In the genomic region with DNA sequence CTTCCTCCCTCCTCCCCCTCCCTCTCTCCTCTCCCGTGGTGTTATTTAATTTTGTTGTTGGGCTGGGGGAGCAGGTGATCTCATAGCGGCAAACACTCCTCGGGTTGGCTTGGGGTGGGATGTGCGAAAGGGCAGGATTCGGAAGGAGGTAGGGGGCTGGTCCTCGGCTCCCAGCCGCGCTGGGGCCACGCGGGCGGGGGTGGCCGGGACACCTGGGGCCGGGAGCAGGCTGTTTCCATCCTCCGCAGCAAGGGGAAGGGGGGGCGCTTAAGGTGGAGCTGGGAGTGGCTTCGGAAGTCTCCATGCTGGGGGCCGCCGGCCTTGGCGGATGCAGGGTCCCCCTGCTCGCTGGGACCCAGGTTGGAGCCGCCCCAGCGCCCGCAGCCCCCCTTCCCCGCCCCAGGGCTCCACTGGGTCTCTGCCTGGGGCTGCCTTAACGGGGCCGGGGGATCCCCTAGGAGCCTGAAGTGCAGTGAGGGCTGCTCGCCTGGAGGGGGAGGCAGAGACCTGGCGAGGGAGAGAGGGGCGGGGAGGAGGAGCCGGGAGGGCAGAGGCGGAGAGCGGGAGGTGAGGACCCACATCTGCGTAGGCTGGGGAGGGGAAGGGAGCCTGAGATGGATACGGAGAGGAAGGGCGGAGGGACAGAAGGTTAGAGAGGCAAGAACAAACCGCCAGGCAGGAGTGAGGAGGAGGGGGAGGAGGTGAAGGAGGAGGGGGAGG, we compare ENCODE assay signal across 8 cellular contexts. TPM values are rescaled to one million over a fixed set of nuclear protein-coding genes. Genes with fewer than 3 reads are reported as not detected.
DNase-seq lines count a peak whose midpoint lies in the region; ATAC-seq, FAIRE-seq and TF ChIP-seq lines count a peak whose summit lies in the region.

No MANE protein-coding gene starts in this region.

- TF ChIP-seq CTCF in H1 (IDR thresholded peaks at IDR 0.05; ENCODE audit: control extremely low read depth in 1 of 3, insufficient read depth in 1 of 3, low read depth in 1 of 3, low read length in 3 of 3) = peak; percentile 81 to 96 (median 88)

- peak overlapping the region; percentile 78; the same call in 1 of the 2 replicates for H3K27ac ChIP-seq in H1 (ENCODE audit: low read depth, low read length)

- 0% methylated on average over 3 of the region's 36 CpGs; no CpG with 5 or more reads in 1 of the 2 experiments for WGBS in H1 (ENCODE audit: extremely low coverage in 1 of 2, insufficient coverage in 1 of 2, insufficient read length in 1 of 2, insufficient replicate concordance in 2 of 2, low coverage in 1 of 2, low lambda C conversion rate in 2 of 2, missing lambda C conversion rate in 1 of 2), 2 experiments

- H2BK20ac ChIP-seq in H1 (ENCODE audit: low read length) = no peak overlapping the region

- H4K5ac ChIP-seq in H1 (ENCODE audit: insufficient read length, low read depth, low read length) = peak overlapping the region; percentile 76

- TF ChIP-seq RAD21 in H1 (IDR thresholded peaks at IDR 0.05 in 1 of 2, conservative IDR thresholded peaks at IDR 0.05 in 1 of 2; ENCODE audit: low read depth in 2 of 2, low read length in 2 of 2) = peak; percentile 91 to 96

- no peak overlapping the region for H3K23ac ChIP-seq in H1 (ENCODE audit: insufficient read length)

- peaks cover 11% of the 10 kb centered on the region for H3K23me2 ChIP-seq in H1 (ENCODE audit: low read depth, low read length)

- peaks cover 0 to 11% of the 10 kb centered on the region in 2 experiments; a peak in 2 of 4 replicates for H3K79me2 ChIP-seq in H1 (ENCODE audit: control insufficient read depth in 1 of 2, insufficient read depth in 2 of 2, low read length in 2 of 2)

- TF ChIP-seq EP300 in H1 (IDR thresholded peaks at IDR 0.05; ENCODE audit: borderline replicate concordance in 1 of 2, low read depth in 2 of 2, low read length in 2 of 2) = peak in 1 of 2 experiments; percentile 52; a peak in 1 of 3 replicates

- H4K8ac ChIP-seq in H1 (ENCODE audit: extremely low read depth, insufficient read depth, low read length) = peak overlapping the region; percentile 63

- no peak overlapping the region for H3K14ac ChIP-seq in H1 (ENCODE audit: insufficient read length)

- H3K79me1 ChIP-seq in H1 (ENCODE audit: low read depth, low read length) = no peaks in the 10 kb centered on the region

- H2BK12ac ChIP-seq in H1 (ENCODE audit: low read depth, low read length) = peak overlapping the region; percentile 84; the same call in 1 of the 2 replicates

- H2BK5ac ChIP-seq in H1 (ENCODE audit: low read depth, low read length) = peak overlapping the region; percentile 99

- CTCF ChIA-PET in H1 (lab: Charles Lee; ENCODE audit: partially characterized antibody) = interaction anchor here (0.6 to 3.4 kb wide), 26 partner anchors 9 to 326 kb away, joined by 3 to 26 read pairs (median 4); a partner anchor contains a TSS

- H3K4me2 ChIP-seq in H1 (ENCODE audit: insufficient read depth in 1 of 2, low read depth in 2 of 2, low read length in 2 of 2) = peak overlapping the region; percentile 89 to 98

- H2BK15ac ChIP-seq in H1 (ENCODE audit: low read length) = 0 out of 2 replicates have a peak overlapping the region, but pooled peaks have one; percentile 99

- H4K91ac ChIP-seq in H1 (replicated peaks; ENCODE audit: insufficient read length, low read length) = peak overlapping the region; percentile 94

- FAIRE-seq in H1 (lab: Jason Lieb, UNC) = no peak

- H3K4ac ChIP-seq in H1 (replicated peaks; ENCODE audit: insufficient read length, low read depth, low read length) = peak overlapping the region; percentile 62

- peaks cover 0 to 7% (median 1%) of the 10 kb centered on the region in 4 experiments; a peak in 4 of 7 replicates for H3K4me1 ChIP-seq in H1 (replicated peaks in 1 of 4; ENCODE audit: control insufficient read depth in 3 of 4, insufficient read depth in 4 of 4, low read length in 3 of 4)

- no peaks in the 10 kb centered on the region for H3K36me3 ChIP-seq in H1 (ENCODE audit: control insufficient read depth in 2 of 4, insufficient read depth in 4 of 4, low read length in 3 of 4)

- peak overlapping the region; percentile 68 to 84 (median 82) for H3K4me3 ChIP-seq in H1 (ENCODE audit: extremely low read depth in 1 of 4, insufficient read depth in 2 of 4, low read depth in 3 of 4, low read length in 4 of 4)

- H3K27me3 ChIP-seq in H1 (replicated peaks in 1 of 4; ENCODE audit: control insufficient read depth in 3 of 4, extremely low read depth in 1 of 4, insufficient read depth in 3 of 4, low read length in 3 of 4) = no peaks in the 10 kb centered on the region

- POLR2A ChIA-PET in H1 (lab: Charles Lee; ENCODE audit: partially characterized antibody) = interaction anchor here (0.9 to 2.9 kb wide), 32 partner anchors 7 to 226 kb away, joined by 3 to 27 read pairs (median 5); a partner anchor contains a TSS

- H3K9me3 ChIP-seq in H1 (ENCODE audit: insufficient read depth in 2 of 2, low read depth in 1 of 2, low read length in 1 of 2) = 0 out of 4 replicates have a peak, but pooled peaks cover 0 to 3% of the 10 kb centered on the region in 2 experiments

- ATAC-seq in GM19452 (IDR thresholded peaks at IDR 0.05; ENCODE audit: unreplicated experiment) = peak; percentile 63

- H3K18ac ChIP-seq in H1 (ENCODE audit: extremely low read depth, low read length) = peak overlapping the region; percentile 63

- H2AK5ac ChIP-seq in H1 (ENCODE audit: low read depth, low read length) = peak overlapping the region; percentile 75; the same call in 1 of the 2 replicates

- TF ChIP-seq POLR2A in H1 (IDR thresholded peaks at IDR 0.05; ENCODE audit: control extremely low read depth in 1 of 2, low read depth in 2 of 2, low read length in 2 of 2) = 0 out of 3 replicates have a peak, but pooled peaks of 1 of the 2 experiments have one; percentile 22

- peak overlapping the region; percentile 75 for H3K56ac ChIP-seq in H1 (replicated peaks; ENCODE audit: insufficient read length, low read depth, low read length)

- H3K9ac ChIP-seq in H1 (replicated peaks in 1 of 4; ENCODE audit: extremely low read depth in 1 of 4, low read depth in 3 of 4, low read length in 3 of 4) = peak overlapping the region in 3 of 4 experiments; percentile 40 to 64 (median 43); a peak in 5 of 7 replicates

- DNase-seq in C1 segment of cervical spinal cord (lab: John Stamatoyannopoulos, UW) = peak; percentile 66 to 97 (median 92)
- peak; percentile 65 for DNase-seq in HT1080 (ENCODE audit: low read depth)
- DNase-seq in NOMO-1 treated with DMSO at 0.1 percent for 48 hours (lab: John Stamatoyannopoulos, UW; ENCODE audit: unreplicated experiment) = peak; percentile 86
- peak; percentile 78 to 94 (median 82) for DNase-seq in activated CD8-positive, alpha-beta memory T cell treated with anti-CD3 and anti-CD28 coated beads for 48 hours (ENCODE audit: low read depth in 2 of 3, low spot score in 2 of 3)
- DNase-seq in H1 (ENCODE audit: low read depth in 1 of 2, low spot score in 2 of 2) = peak; percentile 89 to 95
- DNase-seq in midbrain (lab: John Stamatoyannopoulos, UW) = peak; percentile 81
- peak; percentile 83 to 88 for DNase-seq in stimulated activated CD8-positive, alpha-beta memory T cell treated with anti-CD3 and anti-CD28 coated beads, Interleukin-15, amount 100 ng/mL, for 4 hours (ENCODE audit: low read depth in 2 of 2)

- no peaks in the 10 kb centered on the region for H4K20me1 ChIP-seq in H1 (replicated peaks in 1 of 2; ENCODE audit: control insufficient read depth in 1 of 2, insufficient read depth in 2 of 2, low read length in 2 of 2)

- H2AFZ ChIP-seq in H1 (ENCODE audit: low read length) = no peak overlapping the region

- no peak overlapping the region for H2BK120ac ChIP-seq in H1 (replicated peaks; ENCODE audit: low read depth, low read length)

RNA-seq across cellular contexts. Expression of a gene that starts 0.4 kb away (rescaled TPM):
- total RNA-seq in HT1080 (2014; rRNA removed; shearing (Covaris generic)) = 0.77 and 1.4 TPM in 2 replicates
- 0.59 and 0.69 TPM in 2 replicates for polyA plus RNA-seq in HT1080 (2015; cell fraction: cytosol; rRNA removed)
- polyA plus RNA-seq in HT1080 (2015; cell fraction: nucleus; rRNA removed) = 0.29 and 1.2 TPM in 2 replicates
- 51.7 and 53.0 TPM in 2 replicates for total RNA-seq in H1 (2021; fragmentation: NEBNext Ultra II Directional; extraction: Animal tissue kit (Norgen Biotek cat#: 25700))
- polyA plus RNA-seq in H1 (2011; rRNA removed) = 71.4 and 78.9 TPM in 2 replicates
- 62.3 TPM for polyA plus RNA-seq in H1 (2011; cell fraction: cytosol; rRNA removed)
- polyA plus RNA-seq in H1 (2011; cell fraction: nucleus; rRNA removed) = 77.1 TPM
- 78.7 to 120 TPM (median 114 TPM) in 4 replicates for polyA plus RNA-seq in H1 (2012, experiment 1 of 2)
- 89.3 TPM for polyA plus RNA-seq in H1 (2012, experiment 2 of 2)
- 127 TPM for polyA plus RNA-seq in H1 (2013, experiment 1 of 2)
- 134 TPM for polyA plus RNA-seq in H1 (2013, experiment 2 of 2)
- polyA minus RNA-seq in H1 (2011; rRNA and poly(A)+ RNA removed) = 18.5 and 21.1 TPM in 2 replicates
- 18.4 TPM for polyA minus RNA-seq in H1 (2011; cell fraction: cytosol; rRNA and poly(A)+ RNA removed)
- 19.0 TPM for polyA minus RNA-seq in H1 (2011; cell fraction: nucleus; rRNA and poly(A)+ RNA removed)

RNA-seq across cellular contexts. Expression of a gene that starts 9.2 kb away (rescaled TPM):
- total RNA-seq in HT1080 (2014; rRNA removed; shearing (Covaris generic)) = 10.3 and 11.1 TPM in 2 replicates
- polyA plus RNA-seq in HT1080 (2015; cell fraction: cytosol; rRNA removed) = 5.1 and 7.7 TPM in 2 replicates
- 2.8 and 4.6 TPM in 2 replicates for polyA plus RNA-seq in HT1080 (2015; cell fraction: nucleus; rRNA removed)
- total RNA-seq in H1 (2021; fragmentation: NEBNext Ultra II Directional; extraction: Animal tissue kit (Norgen Biotek cat#: 25700)) = 8.3 and 9.9 TPM in 2 replicates
- 7.5 and 8.2 TPM in 2 replicates for polyA plus RNA-seq in H1 (2011; rRNA removed)
- 4.7 TPM for polyA plus RNA-seq in H1 (2011; cell fraction: cytosol; rRNA removed)
- polyA plus RNA-seq in H1 (2011; cell fraction: nucleus; rRNA removed) = 7.8 TPM
- polyA plus RNA-seq in H1 (2012, experiment 1 of 2) = 6.7 to 12.3 TPM (median 10.9 TPM) in 4 replicates
- 12.0 TPM for polyA plus RNA-seq in H1 (2012, experiment 2 of 2)
- 4.4 TPM for polyA plus RNA-seq in H1 (2013, experiment 1 of 2)
- polyA plus RNA-seq in H1 (2013, experiment 2 of 2) = 5.6 TPM
- 3.9 and 5.5 TPM in 2 replicates for polyA minus RNA-seq in H1 (2011; rRNA and poly(A)+ RNA removed)
- 9.2 TPM for polyA minus RNA-seq in H1 (2011; cell fraction: cytosol; rRNA and poly(A)+ RNA removed)
- polyA minus RNA-seq in H1 (2011; cell fraction: nucleus; rRNA and poly(A)+ RNA removed) = 9.2 TPM

RNA-seq across cellular contexts. Expression of a gene that starts 26.5 kb away (rescaled TPM):
- total RNA-seq in HT1080 (2014; rRNA removed; shearing (Covaris generic)) = not detected in 2 replicates
- not detected in 2 replicates for polyA plus RNA-seq in HT1080 (2015; cell fraction: cytosol; rRNA removed)
- polyA plus RNA-seq in HT1080 (2015; cell fraction: nucleus; rRNA removed) = not detected in 2 replicates
- total RNA-seq in H1 (2021; fragmentation: NEBNext Ultra II Directional; extraction: Animal tissue kit (Norgen Biotek cat#: 25700)) = 0.15 and 0.47 TPM in 2 replicates
- polyA plus RNA-seq in H1 (2011; rRNA removed) = 0.80 and 0.85 TPM in 2 replicates
- 0.54 TPM for polyA plus RNA-seq in H1 (2011; cell fraction: cytosol; rRNA removed)
- polyA plus RNA-seq in H1 (2011; cell fraction: nucleus; rRNA removed) = 2.7 TPM
- 0.41 to 0.82 TPM (median 0.46 TPM) in 4 replicates for polyA plus RNA-seq in H1 (2012, experiment 1 of 2)
- 0.41 TPM for polyA plus RNA-seq in H1 (2012, experiment 2 of 2)
- 0.18 TPM for polyA plus RNA-seq in H1 (2013, experiment 1 of 2)
- 0.15 TPM for polyA plus RNA-seq in H1 (2013, experiment 2 of 2)
- 0.15 and 0.25 TPM in 2 replicates for polyA minus RNA-seq in H1 (2011; rRNA and poly(A)+ RNA removed)
- polyA minus RNA-seq in H1 (2011; cell fraction: cytosol; rRNA and poly(A)+ RNA removed) = not detected
- 1.4 TPM for polyA minus RNA-seq in H1 (2011; cell fraction: nucleus; rRNA and poly(A)+ RNA removed)

RNA-seq across cellular contexts. Expression of a gene that starts 27.0 kb away (rescaled TPM):
- 15.9 and 16.5 TPM in 2 replicates for total RNA-seq in HT1080 (2014; rRNA removed; shearing (Covaris generic))
- polyA plus RNA-seq in HT1080 (2015; cell fraction: cytosol; rRNA removed) = 20.1 and 23.8 TPM in 2 replicates
- 28.3 and 34.4 TPM in 2 replicates for polyA plus RNA-seq in HT1080 (2015; cell fraction: nucleus; rRNA removed)
- total RNA-seq in H1 (2021; fragmentation: NEBNext Ultra II Directional; extraction: Animal tissue kit (Norgen Biotek cat#: 25700)) = 60.9 and 61.6 TPM in 2 replicates
- polyA plus RNA-seq in H1 (2011; rRNA removed) = 43.9 and 81.8 TPM in 2 replicates
- 48.1 TPM for polyA plus RNA-seq in H1 (2011; cell fraction: cytosol; rRNA removed)
- 85.3 TPM for polyA plus RNA-seq in H1 (2011; cell fraction: nucleus; rRNA removed)
- polyA plus RNA-seq in H1 (2012, experiment 1 of 2) = 43.7 to 47.8 TPM (median 45.2 TPM) in 4 replicates
- polyA plus RNA-seq in H1 (2012, experiment 2 of 2) = 41.5 TPM
- polyA plus RNA-seq in H1 (2013, experiment 1 of 2) = 28.9 TPM
- 25.8 TPM for polyA plus RNA-seq in H1 (2013, experiment 2 of 2)
- 21.2 and 25.9 TPM in 2 replicates for polyA minus RNA-seq in H1 (2011; rRNA and poly(A)+ RNA removed)
- polyA minus RNA-seq in H1 (2011; cell fraction: cytosol; rRNA and poly(A)+ RNA removed) = 37.9 TPM
- 55.2 TPM for polyA minus RNA-seq in H1 (2011; cell fraction: nucleus; rRNA and poly(A)+ RNA removed)

RNA-seq across cellular contexts. Expression of a gene that starts 27.4 kb away (rescaled TPM):
- 2,830 and 3,901 TPM in 2 replicates for total RNA-seq in HT1080 (2014; rRNA removed; shearing (Covaris generic))
- polyA plus RNA-seq in HT1080 (2015; cell fraction: cytosol; rRNA removed) = 2,165 and 2,266 TPM in 2 replicates
- 760 and 890 TPM in 2 replicates for polyA plus RNA-seq in HT1080 (2015; cell fraction: nucleus; rRNA removed)
- 1,669 and 1,693 TPM in 2 replicates for total RNA-seq in H1 (2021; fragmentation: NEBNext Ultra II Directional; extraction: Animal tissue kit (Norgen Biotek cat#: 25700))
- 2,789 and 3,426 TPM in 2 replicates for polyA plus RNA-seq in H1 (2011; rRNA removed)
- polyA plus RNA-seq in H1 (2011; cell fraction: cytosol; rRNA removed) = 2,747 TPM
- polyA plus RNA-seq in H1 (2011; cell fraction: nucleus; rRNA removed) = 1,998 TPM
- polyA plus RNA-seq in H1 (2012, experiment 1 of 2) = 1,368 to 3,492 TPM (median 2,780 TPM) in 4 replicates
- 5,563 TPM for polyA plus RNA-seq in H1 (2012, experiment 2 of 2)
- polyA plus RNA-seq in H1 (2013, experiment 1 of 2) = 2,312 TPM
- polyA plus RNA-seq in H1 (2013, experiment 2 of 2) = 2,245 TPM
- 621 and 624 TPM in 2 replicates for polyA minus RNA-seq in H1 (2011; rRNA and poly(A)+ RNA removed)
- 738 TPM for polyA minus RNA-seq in H1 (2011; cell fraction: cytosol; rRNA and poly(A)+ RNA removed)
- polyA minus RNA-seq in H1 (2011; cell fraction: nucleus; rRNA and poly(A)+ RNA removed) = 950 TPM

Comparison
In these comparisons a context has a peak if more than half of its experiments do, and no peak if none do; other contexts are left out.
1. Peak in every context shown above with its lines: DNase-seq, ATAC-seq, H3K4me3 ChIP-seq and H3K27ac ChIP-seq.
2. RNA of a gene that starts 0.4 kb away (total RNA-seq): 51.7 to 53.0 TPM in H1; 0.77 to 1.4 TPM in HT1080; every median in the first group is over 10 times any median in the second.